1 cellular context compared by ENCODE assay signal in the genomic region with DNA sequence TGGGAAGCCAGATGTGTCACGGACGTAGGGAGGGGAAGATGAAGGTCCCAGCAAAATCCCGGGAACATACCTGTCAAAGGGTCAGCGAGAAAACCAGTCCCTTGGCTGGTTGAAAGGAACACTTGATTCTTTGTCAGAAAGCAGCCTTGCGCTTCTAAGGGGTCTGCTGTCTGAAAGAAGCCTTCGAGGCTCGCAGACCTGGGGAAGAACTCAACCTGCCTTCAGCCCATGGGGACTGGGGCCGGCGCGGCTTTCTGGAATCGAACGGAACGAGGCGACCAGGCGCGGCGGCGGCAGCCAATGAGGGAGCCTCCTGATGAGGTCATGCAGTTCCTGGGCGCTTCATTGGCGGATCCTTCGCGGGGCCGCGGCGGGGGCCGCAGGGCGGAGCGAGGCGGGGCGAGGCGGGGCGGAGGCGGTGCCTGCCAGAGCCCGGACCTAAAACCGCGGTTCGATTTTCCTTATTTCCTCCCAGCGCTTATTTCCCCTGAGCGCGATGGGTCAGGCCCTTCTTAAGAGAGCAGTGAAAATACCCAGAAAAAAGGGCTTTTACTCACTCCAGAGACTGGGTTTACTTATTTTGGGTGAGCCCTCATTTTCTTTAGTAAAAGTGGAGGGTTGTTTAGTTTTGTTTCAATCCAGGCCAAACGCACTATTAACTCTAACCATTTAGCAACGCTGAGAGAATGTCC.
TF ChIP-seq lines count a peak whose summit lies in the region.

No MANE protein-coding gene starts in this region.

TF ChIP-seq in HepG2, 621 proteins besides CTCF, POLR2A, EP300 and RAD21 (continued from another document and continues in another):
- TF ChIP-seq, protein P1, sequence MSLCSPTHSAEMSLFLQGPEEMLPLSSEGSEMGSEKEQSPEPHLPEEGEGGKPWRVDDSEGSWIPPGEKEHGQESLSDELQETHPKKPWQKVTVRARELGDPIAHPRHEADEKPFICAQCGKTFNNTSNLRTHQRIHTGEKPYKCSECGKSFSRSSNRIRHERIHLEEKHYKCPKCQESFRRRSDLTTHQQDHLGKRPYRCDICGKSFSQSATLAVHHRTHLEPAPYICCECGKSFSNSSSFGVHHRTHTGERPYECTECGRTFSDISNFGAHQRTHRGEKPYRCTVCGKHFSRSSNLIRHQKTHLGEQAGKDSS (CRISPR knock-in tag; IDR thresholded peaks at IDR 0.05; ENCODE audit: borderline replicate concordance, low read depth) = no peak
- TF ChIP-seq KDM6A (CRISPR knock-in tag; IDR thresholded peaks at IDR 0.05; ENCODE audit: low read depth) (no peak), ZBTB38 (CRISPR knock-in tag; IDR thresholded peaks at IDR 0.05) (no peak; the same call in 1 of the 2 replicates), ZNF337 (CRISPR knock-in tag; IDR thresholded peaks at IDR 0.05; ENCODE audit: borderline replicate concordance, low read depth) (no peak), ZNF496 (CRISPR knock-in tag; IDR thresholded peaks at IDR 0.05; ENCODE audit: insufficient replicate concordance) (no peak), DR1 (CRISPR knock-in tag; IDR thresholded peaks at IDR 0.05) (no peak), KAT8 (CRISPR knock-in tag; IDR thresholded peaks at IDR 0.05) (no peak), SSRP1 (CRISPR knock-in tag; IDR thresholded peaks at IDR 0.05) (no peak), NFE2 (CRISPR knock-in tag; IDR thresholded peaks at IDR 0.05) (no peak), ZNF709 (CRISPR knock-in tag; IDR thresholded peaks at IDR 0.05) (peak; percentile 54; the same call in 1 of the 2 replicates), JDP2 (CRISPR knock-in tag; IDR thresholded peaks at IDR 0.05; ENCODE audit: borderline replicate concordance) (no peak), SMARCE1 (IDR thresholded peaks at IDR 0.05; ENCODE audit: borderline replicate concordance) (no peak), NFIB (CRISPR knock-in tag; IDR thresholded peaks at IDR 0.05; ENCODE audit: borderline replicate concordance) (no peak), RARG (CRISPR knock-in tag; IDR thresholded peaks at IDR 0.05; ENCODE audit: low read depth) (no peak), MED8 (CRISPR knock-in tag; IDR thresholded peaks at IDR 0.05; ENCODE audit: insufficient replicate concordance) (no peak), ZNF550 (CRISPR knock-in tag; IDR thresholded peaks at IDR 0.05; ENCODE audit: borderline replicate concordance) (no peak), ZNF558 (CRISPR knock-in tag; IDR thresholded peaks at IDR 0.05; ENCODE audit: borderline replicate concordance) (no peak), ERF (CRISPR knock-in tag; IDR thresholded peaks at IDR 0.05) (no peak), POLR2G (IDR thresholded peaks at IDR 0.05; ENCODE audit: low read depth, low read length) (no peak), ZNF768 (CRISPR knock-in tag; IDR thresholded peaks at IDR 0.05) (no peak), KLF9 (CRISPR knock-in tag; IDR thresholded peaks at IDR 0.05; ENCODE audit: low read depth) (no peak), MEIS1 (CRISPR knock-in tag; IDR thresholded peaks at IDR 0.05; ENCODE audit: borderline replicate concordance) (no peak), ZNF557 (CRISPR knock-in tag; IDR thresholded peaks at IDR 0.05) (no peak), ZFP82 (CRISPR knock-in tag; IDR thresholded peaks at IDR 0.05; ENCODE audit: borderline replicate concordance) (0 out of 2 replicates have a peak, but pooled peaks have one; percentile 71), KDM3A (CRISPR knock-in tag; IDR thresholded peaks at IDR 0.05; ENCODE audit: low read depth) (no peak), ZNF652 (CRISPR knock-in tag; IDR thresholded peaks at IDR 0.05; ENCODE audit: borderline replicate concordance, low read depth) (no peak), SMAD3 (CRISPR knock-in tag; IDR thresholded peaks at IDR 0.05) (no peak), YY1 (IDR thresholded peaks at IDR 0.05; ENCODE audit: insufficient read depth, insufficient replicate concordance, low read depth, low read length) (no peak), GABPA (IDR thresholded peaks at IDR 0.05; ENCODE audit: low read depth, low read length) (no peak), GABPA (CRISPR knock-in tag; IDR thresholded peaks at IDR 0.05; ENCODE audit: low read depth) (no peak), ZMAT3 (CRISPR knock-in tag; conservative IDR thresholded peaks at IDR 0.05) (peak; percentile 25; the same call in 1 of the 2 replicates)
- TF ChIP-seq, protein P2, sequence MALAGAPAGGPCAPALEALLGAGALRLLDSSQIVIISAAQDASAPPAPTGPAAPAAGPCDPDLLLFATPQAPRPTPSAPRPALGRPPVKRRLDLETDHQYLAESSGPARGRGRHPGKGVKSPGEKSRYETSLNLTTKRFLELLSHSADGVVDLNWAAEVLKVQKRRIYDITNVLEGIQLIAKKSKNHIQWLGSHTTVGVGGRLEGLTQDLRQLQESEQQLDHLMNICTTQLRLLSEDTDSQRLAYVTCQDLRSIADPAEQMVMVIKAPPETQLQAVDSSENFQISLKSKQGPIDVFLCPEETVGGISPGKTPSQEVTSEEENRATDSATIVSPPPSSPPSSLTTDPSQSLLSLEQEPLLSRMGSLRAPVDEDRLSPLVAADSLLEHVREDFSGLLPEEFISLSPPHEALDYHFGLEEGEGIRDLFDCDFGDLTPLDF (CRISPR knock-in tag; IDR thresholded peaks at IDR 0.05) = no peak; the same call in 1 of the 2 replicates
- TF ChIP-seq, protein P3, sequence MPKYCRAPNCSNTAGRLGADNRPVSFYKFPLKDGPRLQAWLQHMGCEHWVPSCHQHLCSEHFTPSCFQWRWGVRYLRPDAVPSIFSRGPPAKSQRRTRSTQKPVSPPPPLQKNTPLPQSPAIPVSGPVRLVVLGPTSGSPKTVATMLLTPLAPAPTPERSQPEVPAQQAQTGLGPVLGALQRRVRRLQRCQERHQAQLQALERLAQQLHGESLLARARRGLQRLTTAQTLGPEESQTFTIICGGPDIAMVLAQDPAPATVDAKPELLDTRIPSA (CRISPR knock-in tag; IDR thresholded peaks at IDR 0.05; ENCODE audit: borderline replicate concordance) = no peak
- TF ChIP-seq, protein P4, sequence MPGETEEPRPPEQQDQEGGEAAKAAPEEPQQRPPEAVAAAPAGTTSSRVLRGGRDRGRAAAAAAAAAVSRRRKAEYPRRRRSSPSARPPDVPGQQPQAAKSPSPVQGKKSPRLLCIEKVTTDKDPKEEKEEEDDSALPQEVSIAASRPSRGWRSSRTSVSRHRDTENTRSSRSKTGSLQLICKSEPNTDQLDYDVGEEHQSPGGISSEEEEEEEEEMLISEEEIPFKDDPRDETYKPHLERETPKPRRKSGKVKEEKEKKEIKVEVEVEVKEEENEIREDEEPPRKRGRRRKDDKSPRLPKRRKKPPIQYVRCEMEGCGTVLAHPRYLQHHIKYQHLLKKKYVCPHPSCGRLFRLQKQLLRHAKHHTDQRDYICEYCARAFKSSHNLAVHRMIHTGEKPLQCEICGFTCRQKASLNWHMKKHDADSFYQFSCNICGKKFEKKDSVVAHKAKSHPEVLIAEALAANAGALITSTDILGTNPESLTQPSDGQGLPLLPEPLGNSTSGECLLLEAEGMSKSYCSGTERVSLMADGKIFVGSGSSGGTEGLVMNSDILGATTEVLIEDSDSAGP (CRISPR knock-in tag; IDR thresholded peaks at IDR 0.05; ENCODE audit: borderline replicate concordance) = no peak; the same call in 1 of the 2 replicates
- TF ChIP-seq, protein P5, sequence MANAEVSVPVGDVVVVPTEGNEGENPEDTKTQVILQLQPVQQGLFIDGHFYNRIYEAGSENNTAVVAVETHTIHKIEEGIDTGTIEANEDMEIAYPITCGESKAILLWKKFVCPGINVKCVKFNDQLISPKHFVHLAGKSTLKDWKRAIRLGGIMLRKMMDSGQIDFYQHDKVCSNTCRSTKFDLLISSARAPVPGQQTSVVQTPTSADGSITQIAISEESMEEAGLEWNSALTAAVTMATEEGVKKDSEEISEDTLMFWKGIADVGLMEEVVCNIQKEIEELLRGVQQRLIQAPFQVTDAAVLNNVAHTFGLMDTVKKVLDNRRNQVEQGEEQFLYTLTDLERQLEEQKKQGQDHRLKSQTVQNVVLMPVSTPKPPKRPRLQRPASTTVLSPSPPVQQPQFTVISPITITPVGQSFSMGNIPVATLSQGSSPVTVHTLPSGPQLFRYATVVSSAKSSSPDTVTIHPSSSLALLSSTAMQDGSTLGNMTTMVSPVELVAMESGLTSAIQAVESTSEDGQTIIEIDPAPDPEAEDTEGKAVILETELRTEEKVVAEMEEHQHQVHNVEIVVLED (CRISPR knock-in tag; IDR thresholded peaks at IDR 0.05; ENCODE audit: borderline replicate concordance) = peak; percentile 38; the same call in 1 of the 2 replicates
- TF ChIP-seq, protein P6, sequence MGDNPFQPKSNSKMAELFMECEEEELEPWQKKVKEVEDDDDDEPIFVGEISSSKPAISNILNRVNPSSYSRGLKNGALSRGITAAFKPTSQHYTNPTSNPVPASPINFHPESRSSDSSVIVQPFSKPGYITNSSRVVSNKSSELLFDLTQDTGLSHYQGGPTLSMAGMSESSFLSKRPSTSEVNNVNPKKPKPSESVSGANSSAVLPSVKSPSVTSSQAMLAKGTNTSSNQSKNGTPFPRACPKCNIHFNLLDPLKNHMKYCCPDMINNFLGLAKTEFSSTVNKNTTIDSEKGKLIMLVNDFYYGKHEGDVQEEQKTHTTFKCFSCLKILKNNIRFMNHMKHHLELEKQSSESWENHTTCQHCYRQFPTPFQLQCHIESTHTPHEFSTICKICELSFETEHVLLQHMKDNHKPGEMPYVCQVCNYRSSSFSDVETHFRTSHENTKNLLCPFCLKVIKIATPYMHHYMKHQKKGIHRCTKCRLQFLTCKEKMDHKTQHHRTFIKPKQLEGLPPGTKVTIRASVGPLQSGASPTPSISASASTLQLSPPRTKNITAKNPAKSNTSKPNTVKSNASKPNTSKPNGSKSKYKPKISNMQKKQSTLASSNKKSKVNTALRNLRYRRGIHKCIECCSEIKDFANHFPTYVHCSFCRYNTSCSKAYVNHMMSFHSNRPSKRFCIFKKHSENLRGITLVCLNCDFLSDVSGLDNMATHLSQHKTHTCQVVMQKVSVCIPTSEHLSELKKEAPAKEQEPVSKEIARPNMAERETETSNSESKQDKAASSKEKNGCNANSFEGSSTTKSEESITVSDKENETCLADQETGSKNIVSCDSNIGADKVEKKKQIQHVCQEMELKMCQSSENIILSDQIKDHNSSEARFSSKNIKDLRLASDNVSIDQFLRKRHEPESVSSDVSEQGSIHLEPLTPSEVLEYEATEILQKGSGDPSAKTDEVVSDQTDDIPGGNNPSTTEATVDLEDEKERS (CRISPR knock-in tag; IDR thresholded peaks at IDR 0.05) = no peak
- TF ChIP-seq, protein P7, sequence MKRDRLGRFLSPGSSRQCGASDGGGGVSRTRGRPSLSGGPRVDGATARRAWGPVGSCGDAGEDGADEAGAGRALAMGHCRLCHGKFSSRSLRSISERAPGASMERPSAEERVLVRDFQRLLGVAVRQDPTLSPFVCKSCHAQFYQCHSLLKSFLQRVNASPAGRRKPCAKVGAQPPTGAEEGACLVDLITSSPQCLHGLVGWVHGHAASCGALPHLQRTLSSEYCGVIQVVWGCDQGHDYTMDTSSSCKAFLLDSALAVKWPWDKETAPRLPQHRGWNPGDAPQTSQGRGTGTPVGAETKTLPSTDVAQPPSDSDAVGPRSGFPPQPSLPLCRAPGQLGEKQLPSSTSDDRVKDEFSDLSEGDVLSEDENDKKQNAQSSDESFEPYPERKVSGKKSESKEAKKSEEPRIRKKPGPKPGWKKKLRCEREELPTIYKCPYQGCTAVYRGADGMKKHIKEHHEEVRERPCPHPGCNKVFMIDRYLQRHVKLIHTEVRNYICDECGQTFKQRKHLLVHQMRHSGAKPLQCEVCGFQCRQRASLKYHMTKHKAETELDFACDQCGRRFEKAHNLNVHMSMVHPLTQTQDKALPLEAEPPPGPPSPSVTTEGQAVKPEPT (CRISPR knock-in tag; IDR thresholded peaks at IDR 0.05; ENCODE audit: low read depth) = no peak
- TF ChIP-seq, protein P8, sequence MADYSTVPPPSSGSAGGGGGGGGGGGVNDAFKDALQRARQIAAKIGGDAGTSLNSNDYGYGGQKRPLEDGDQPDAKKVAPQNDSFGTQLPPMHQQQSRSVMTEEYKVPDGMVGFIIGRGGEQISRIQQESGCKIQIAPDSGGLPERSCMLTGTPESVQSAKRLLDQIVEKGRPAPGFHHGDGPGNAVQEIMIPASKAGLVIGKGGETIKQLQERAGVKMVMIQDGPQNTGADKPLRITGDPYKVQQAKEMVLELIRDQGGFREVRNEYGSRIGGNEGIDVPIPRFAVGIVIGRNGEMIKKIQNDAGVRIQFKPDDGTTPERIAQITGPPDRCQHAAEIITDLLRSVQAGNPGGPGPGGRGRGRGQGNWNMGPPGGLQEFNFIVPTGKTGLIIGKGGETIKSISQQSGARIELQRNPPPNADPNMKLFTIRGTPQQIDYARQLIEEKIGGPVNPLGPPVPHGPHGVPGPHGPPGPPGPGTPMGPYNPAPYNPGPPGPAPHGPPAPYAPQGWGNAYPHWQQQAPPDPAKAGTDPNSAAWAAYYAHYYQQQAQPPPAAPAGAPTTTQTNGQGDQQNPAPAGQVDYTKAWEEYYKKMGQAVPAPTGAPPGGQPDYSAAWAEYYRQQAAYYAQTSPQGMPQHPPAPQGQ (CRISPR knock-in tag; IDR thresholded peaks at IDR 0.05; ENCODE audit: borderline replicate concordance) = no peak
- TF ChIP-seq, protein P9, sequence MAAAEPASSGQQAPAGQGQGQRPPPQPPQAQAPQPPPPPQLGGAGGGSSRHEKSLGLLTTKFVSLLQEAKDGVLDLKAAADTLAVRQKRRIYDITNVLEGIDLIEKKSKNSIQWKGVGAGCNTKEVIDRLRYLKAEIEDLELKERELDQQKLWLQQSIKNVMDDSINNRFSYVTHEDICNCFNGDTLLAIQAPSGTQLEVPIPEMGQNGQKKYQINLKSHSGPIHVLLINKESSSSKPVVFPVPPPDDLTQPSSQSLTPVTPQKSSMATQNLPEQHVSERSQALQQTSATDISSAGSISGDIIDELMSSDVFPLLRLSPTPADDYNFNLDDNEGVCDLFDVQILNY (CRISPR knock-in tag; conservative IDR thresholded peaks at IDR 0.05) = peak; percentile 86
- TF ChIP-seq, protein P10, sequence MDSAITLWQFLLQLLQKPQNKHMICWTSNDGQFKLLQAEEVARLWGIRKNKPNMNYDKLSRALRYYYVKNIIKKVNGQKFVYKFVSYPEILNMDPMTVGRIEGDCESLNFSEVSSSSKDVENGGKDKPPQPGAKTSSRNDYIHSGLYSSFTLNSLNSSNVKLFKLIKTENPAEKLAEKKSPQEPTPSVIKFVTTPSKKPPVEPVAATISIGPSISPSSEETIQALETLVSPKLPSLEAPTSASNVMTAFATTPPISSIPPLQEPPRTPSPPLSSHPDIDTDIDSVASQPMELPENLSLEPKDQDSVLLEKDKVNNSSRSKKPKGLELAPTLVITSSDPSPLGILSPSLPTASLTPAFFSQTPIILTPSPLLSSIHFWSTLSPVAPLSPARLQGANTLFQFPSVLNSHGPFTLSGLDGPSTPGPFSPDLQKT (CRISPR knock-in tag; IDR thresholded peaks at IDR 0.05; ENCODE audit: borderline replicate concordance) = no peak
- TF ChIP-seq, protein P11, sequence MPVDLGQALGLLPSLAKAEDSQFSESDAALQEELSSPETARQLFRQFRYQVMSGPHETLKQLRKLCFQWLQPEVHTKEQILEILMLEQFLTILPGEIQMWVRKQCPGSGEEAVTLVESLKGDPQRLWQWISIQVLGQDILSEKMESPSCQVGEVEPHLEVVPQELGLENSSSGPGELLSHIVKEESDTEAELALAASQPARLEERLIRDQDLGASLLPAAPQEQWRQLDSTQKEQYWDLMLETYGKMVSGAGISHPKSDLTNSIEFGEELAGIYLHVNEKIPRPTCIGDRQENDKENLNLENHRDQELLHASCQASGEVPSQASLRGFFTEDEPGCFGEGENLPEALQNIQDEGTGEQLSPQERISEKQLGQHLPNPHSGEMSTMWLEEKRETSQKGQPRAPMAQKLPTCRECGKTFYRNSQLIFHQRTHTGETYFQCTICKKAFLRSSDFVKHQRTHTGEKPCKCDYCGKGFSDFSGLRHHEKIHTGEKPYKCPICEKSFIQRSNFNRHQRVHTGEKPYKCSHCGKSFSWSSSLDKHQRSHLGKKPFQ (CRISPR knock-in tag; IDR thresholded peaks at IDR 0.05; ENCODE audit: insufficient replicate concordance) = no peak
